In the genomic region with DNA sequence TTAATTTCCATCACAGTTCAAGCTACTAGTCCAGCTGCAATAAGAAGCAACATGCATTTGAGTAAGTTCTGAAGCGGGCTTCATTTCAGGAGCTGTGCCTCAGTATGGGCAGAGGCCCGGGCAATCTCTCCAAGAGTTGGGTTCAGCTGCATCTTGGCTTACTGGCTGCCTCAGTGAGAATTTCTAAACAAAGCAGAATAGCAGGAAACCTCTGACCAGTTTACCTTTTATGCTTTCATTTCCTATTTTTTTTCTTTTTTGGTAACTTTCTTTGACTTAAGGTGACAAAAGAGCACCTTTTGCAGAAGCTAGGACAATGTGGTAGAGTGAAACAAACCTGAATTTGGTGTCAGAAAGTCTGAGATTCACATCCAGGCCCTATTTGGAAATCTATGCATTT, we compare ENCODE assay signal across 11 cellular contexts. TPM values are rescaled to one million over a fixed set of nuclear protein-coding genes. Genes with fewer than 3 reads are reported as not detected.
DNase-seq lines count a peak whose midpoint lies in the region; ATAC-seq and TF ChIP-seq lines count a peak whose summit lies in the region.
"Had no signal": no experiment of that assay in that cellular context is flagged by ENCODE, and none has a peak within 500 bp of the region (broad histone marks: within the 10 kb centered on the region; RNA-seq: fewer than 3 reads in every experiment).

No MANE protein-coding gene starts in this region.

- peak overlapping the region; percentile 7 to 76 (median 58); a peak in 19 of 22 replicates for H3K4me2 ChIP-seq in BLaER1 treated with 17β-estradiol and CSF1 and Interleukin-3, amounts not matched to agents 10 nM and 100 nM
- H3K4me2 ChIP-seq in OCI-LY3 (ENCODE audit: low read length) = peak overlapping the region; percentile 32

- TF ChIP-seq POLR2A in adrenal gland (IDR thresholded peaks at IDR 0.05) (no peak), vagina (IDR thresholded peaks at IDR 0.05) (no peak)

- no peak for DNase-seq in adrenal gland
- no peak for DNase-seq in vagina (ENCODE audit: extremely low spot score in 2 of 2)
- DNase-seq in cerebellar nuclear complex (lab: John Stamatoyannopoulos, UW) = no peak
- DNase-seq in ecto neural progenitor cell (ENCODE audit: low spot score) = no peak
- DNase-seq: left ventricle myocardium superior; NK-92 treated with Interleukin-12 subunit alpha and Interleukin-12 subunit beta, amount 100 ng/mL, for 24 hours; T1000 had no signal

- no peak overlapping the region for H3K4me3 ChIP-seq in BLaER1 treated with 17β-estradiol and CSF1 and Interleukin-3, amounts not matched to agents 10 nM and 100 nM
- H3K4me3 ChIP-seq in OCI-LY3 (ENCODE audit: low read length) (no peak overlapping the region), adrenal gland (no peak overlapping the region), vagina (no peak overlapping the region)

- no peak overlapping the region for H3K9ac ChIP-seq in BLaER1 treated with 17β-estradiol and CSF1 and Interleukin-3, amounts not matched to agents 10 nM and 100 nM
- no peak overlapping the region for H3K9ac ChIP-seq in OCI-LY3 (ENCODE audit: low read length)

- H3K4me1 ChIP-seq in BLaER1 treated with 17β-estradiol and CSF1 and Interleukin-3, amounts not matched to agents 10 nM and 100 nM = peaks cover 35 to 51% (median 44%) of the 10 kb centered on the region in 10 experiments
- H3K4me1 ChIP-seq in OCI-LY3 (ENCODE audit: low read length) (peaks cover 41% of the 10 kb centered on the region), adrenal gland (replicated peaks in 1 of 2) (no peaks in the 10 kb centered on the region), vagina (no peaks in the 10 kb centered on the region)

- H3K27me3 ChIP-seq in BLaER1 treated with 17β-estradiol and CSF1 and Interleukin-3, amounts not matched to agents 10 nM and 100 nM = no peaks in the 10 kb centered on the region
- H3K27me3 ChIP-seq in OCI-LY3 (ENCODE audit: low read depth, low read length) = no peaks in the 10 kb centered on the region
- H3K27me3 ChIP-seq in adrenal gland = no peaks in the 10 kb centered on the region
- no peaks in the 10 kb centered on the region for H3K27me3 ChIP-seq in vagina

- peaks cover 5 to 13% (median 11%) of the 10 kb centered on the region in 11 experiments; a peak in 21 of 22 replicates for H3K9me3 ChIP-seq in BLaER1 treated with 17β-estradiol and CSF1 and Interleukin-3, amounts not matched to agents 10 nM and 100 nM (replicated peaks in 1 of 11)
- H3K9me3 ChIP-seq in OCI-LY3 (ENCODE audit: insufficient read depth, low read length) (no peaks in the 10 kb centered on the region), adrenal gland (replicated peaks in 1 of 3) (peaks cover 0 to 2% (median 0%) of the 10 kb centered on the region in 3 donors), vagina (no peaks in the 10 kb centered on the region)

- H3K79me2 ChIP-seq in OCI-LY3 (ENCODE audit: low read length) = no peaks in the 10 kb centered on the region

- H3K36me3 ChIP-seq in BLaER1 treated with 17β-estradiol and CSF1 and Interleukin-3, amounts not matched to agents 10 nM and 100 nM = peaks cover 0 to 9% (median 4%) of the 10 kb centered on the region in 11 experiments; a peak in 6 of 22 replicates
- H3K36me3 ChIP-seq in OCI-LY3 (replicated peaks; ENCODE audit: low read depth, low read length) = no peaks in the 10 kb centered on the region
- H3K36me3 ChIP-seq in adrenal gland (replicated peaks in 1 of 2) = no peaks in the 10 kb centered on the region
- peaks cover 0 to 5% of the 10 kb centered on the region in 2 donors for H3K36me3 ChIP-seq in vagina

- no peaks in the 10 kb centered on the region for H4K20me1 ChIP-seq in BLaER1 treated with 17β-estradiol and CSF1 and Interleukin-3, amounts not matched to agents 10 nM and 100 nM
- no peaks in the 10 kb centered on the region for H4K20me1 ChIP-seq in OCI-LY3 (ENCODE audit: insufficient read depth, low read length)

- ATAC-seq in GM19035 (IDR thresholded peaks at IDR 0.05; ENCODE audit: unreplicated experiment) = peak; percentile 26
- ATAC-seq in HG02852 (IDR thresholded peaks at IDR 0.05; ENCODE audit: unreplicated experiment) = peak; percentile 20
- ATAC-seq: left ventricle myocardium superior had no signal

- intact Hi-C loops in adrenal gland (cut with DNase I) (no loop called here), vagina (cut with DNase I) (no loop called here)

- no peak overlapping the region for H2AFZ ChIP-seq in OCI-LY3 (ENCODE audit: low read depth, low read length)

- H3K27ac ChIP-seq in BLaER1 treated with 17β-estradiol and CSF1 and Interleukin-3, amounts not matched to agents 10 nM and 100 nM = peak overlapping the region in 9 of 11 experiments; percentile 2 to 82 (median 72); a peak in 10 of 22 replicates
- H3K27ac ChIP-seq in OCI-LY3 (ENCODE audit: low read length) = no peak overlapping the region
- H3K27ac ChIP-seq in adrenal gland = no peak overlapping the region
- no peak overlapping the region for H3K27ac ChIP-seq in vagina

- 93 to 96% (median 95%) methylated on average over 2 of the region's 2 CpGs for WGBS in adrenal gland, 4 donors

- no peak for TF ChIP-seq CTCF in OCI-LY3 (IDR thresholded peaks at IDR 0.05; ENCODE audit: low read depth, low read length)
- no peak for TF ChIP-seq CTCF in adrenal gland (IDR thresholded peaks at IDR 0.05)
- TF ChIP-seq CTCF in vagina (IDR thresholded peaks at IDR 0.05) = no peak

RNA-seq across cellular contexts. Expression of gene FBXO30, which starts 51.0 kb away (rescaled TPM):
- 10 to 100 TPM in 1 of 8 donors, 1 to 10 TPM in 7; 4.4 to 10.5 (median 8.3) TPM for total RNA-seq in adrenal gland
- 10 to 100 TPM in 1 of 3 donors, 1 to 10 TPM in 2; 3.8 to 10.4 (median 4.7) TPM for polyA plus RNA-seq in adrenal gland
- total RNA-seq in vagina = 9.1 TPM

Comparison
In these comparisons a context has a peak if more than half of its experiments do, and no peak if none do; other contexts are left out.
1. H3K27ac ChIP-seq: peak in BLaER1 treated with 17β-estradiol and CSF1 and Interleukin-3, amounts not matched to agents 10 nM and 100 nM (9 of 11); none in OCI-LY3 (single experiment), adrenal gland (0 of 5) and vagina (single experiment).